10 cellular contexts compared by ENCODE assay signal in the genomic region with DNA sequence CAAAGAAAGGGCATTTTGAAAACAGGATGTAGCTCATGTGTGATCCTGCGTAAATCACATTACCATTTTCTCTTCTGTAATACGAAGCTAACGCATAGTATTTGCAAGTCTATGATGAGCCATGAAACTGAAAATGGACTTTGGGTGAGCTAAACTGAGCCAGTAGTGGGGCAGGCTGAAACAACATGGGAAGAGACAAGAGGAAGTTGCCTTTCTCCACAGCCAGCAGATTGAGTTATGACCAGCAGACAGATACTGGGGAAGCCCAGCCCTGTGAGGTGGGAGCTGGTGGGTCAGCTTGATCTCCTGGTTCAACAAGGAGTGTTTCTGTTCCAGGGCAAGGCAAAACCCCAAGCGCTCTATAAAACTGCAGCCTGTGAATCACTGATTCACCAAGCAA. TPM values are rescaled to one million over a fixed set of nuclear protein-coding genes. Genes with fewer than 3 reads are reported as not detected.
DNase-seq lines count a peak whose midpoint lies in the region; ATAC-seq and TF ChIP-seq lines count a peak whose summit lies in the region.
"Had no signal": no experiment of that assay in that cellular context is flagged by ENCODE, and none has a peak within 500 bp of the region (broad histone marks: within the 10 kb centered on the region; RNA-seq: fewer than 3 reads in every experiment).

No MANE protein-coding gene starts in this region.

- H3K27ac ChIP-seq in gastroesophageal sphincter (peak overlapping the region in 3 of 4 donors; percentile 71 to 81 (median 77)), hepatocyte (no peak overlapping the region)

- H2AFZ ChIP-seq in hepatocyte, result no peak overlapping the region

- H3K4me2 ChIP-seq in hepatocyte, result no peak overlapping the region

- H4K20me1 ChIP-seq in hepatocyte (ENCODE audit: insufficient read depth, poor library complexity, severe bottlenecking), result no peaks in the 10 kb centered on the region

- no peaks in the 10 kb centered on the region for H3K9me2 ChIP-seq in hepatocyte (replicated peaks; ENCODE audit: insufficient read depth)

- WGBS in gastroesophageal sphincter (ENCODE audit: low coverage in 1 of 2), 2 donors, result 78 to 80% methylated on average over 1 to 4 of the region's 4 CpGs
- WGBS in hepatocyte (ENCODE audit: low lambda C conversion rate, missing lambda C conversion rate), result 93% methylated on average over 4 of the region's 4 CpGs

- H3K4me3 ChIP-seq in gastroesophageal sphincter, result no peak overlapping the region
- H3K4me3 ChIP-seq in hepatocyte, result no peak overlapping the region

- H3K4me3 Mint-ChIP-seq in CD14-positive monocyte (peak overlapping the region; percentile 20 to 44), glutamatergic neuron (ENCODE audit: unreplicated experiment) (no peak overlapping the region), Calu3 (ENCODE audit: low read depth, unreplicated experiment) (no peak overlapping the region)

- peaks cover 0 to 5% (median 2%) of the 10 kb centered on the region in 3 donors for H3K27me3 Mint-ChIP-seq in CD14-positive monocyte (ENCODE audit: low read depth in 3 of 3)
- H3K27me3 Mint-ChIP-seq in glutamatergic neuron (ENCODE audit: unreplicated experiment), result no peaks in the 10 kb centered on the region
- H3K27me3 Mint-ChIP-seq in Calu3 (ENCODE audit: unreplicated experiment), result peaks cover 8% of the 10 kb centered on the region

- CTCF ChIA-PET in Calu3 (lab: Charles Lee), result no interaction called here

- H3K9me3 Mint-ChIP-seq in CD14-positive monocyte (no peaks in the 10 kb centered on the region), glutamatergic neuron (ENCODE audit: unreplicated experiment) (no peaks in the 10 kb centered on the region), Calu3 (ENCODE audit: low read depth, unreplicated experiment) (no peaks in the 10 kb centered on the region)
- H3K9me3 Mint-ChIP-seq: CD8-positive, alpha-beta memory T cell had no signal

- H3K27ac Mint-ChIP-seq in CD14-positive monocyte (peak overlapping the region; percentile 87 to 99 (median 99)), glutamatergic neuron (ENCODE audit: unreplicated experiment) (no peak overlapping the region), Calu3 (ENCODE audit: unreplicated experiment) (no peak overlapping the region)

- H3K4me1 Mint-ChIP-seq in CD14-positive monocyte, result peaks cover 97% of the 10 kb centered on the region
- peaks cover 23% of the 10 kb centered on the region for H3K4me1 Mint-ChIP-seq in glutamatergic neuron (ENCODE audit: low read depth, unreplicated experiment)
- H3K4me1 Mint-ChIP-seq in Calu3 (ENCODE audit: low read depth, unreplicated experiment), result peaks cover 25% of the 10 kb centered on the region

- no peaks in the 10 kb centered on the region for H3K27me3 ChIP-seq in gastroesophageal sphincter
- H3K27me3 ChIP-seq in hepatocyte, result no peaks in the 10 kb centered on the region

- DNase-seq in CD14-positive monocyte (ENCODE audit: low spot score) (peak; percentile 69), GM20000 (ENCODE audit: low spot score) (peak; percentile 55), glutamatergic neuron (no peak), hepatocyte (ENCODE audit: low spot score) (no peak), Calu3 (no peak)
- DNase-seq: CD8-positive, alpha-beta memory T cell; stimulated activated CD4-positive, alpha-beta T cell treated with anti-CD3 and anti-CD28 coated beads, Interleukin-4, amount 100 ng/mL, for 4 hours had no signal

- H3K9me3 ChIP-seq in gastroesophageal sphincter, result no peaks in the 10 kb centered on the region
- no peaks in the 10 kb centered on the region for H3K9me3 ChIP-seq in hepatocyte (ENCODE audit: low read depth)

- BruUV-seq in Calu3 (replicated peaks; lab: Mats Ljungman, UMichigan), result no TSS peak

- no peak for TF ChIP-seq EP300 in gastroesophageal sphincter (IDR thresholded peaks at IDR 0.05)

- H3K36me3 Mint-ChIP-seq in CD14-positive monocyte (peaks cover 63 to 75% of the 10 kb centered on the region in 2 donors), glutamatergic neuron (ENCODE audit: unreplicated experiment) (no peaks in the 10 kb centered on the region), Calu3 (ENCODE audit: insufficient read depth, unreplicated experiment) (no peaks in the 10 kb centered on the region)

- TF ChIP-seq CTCF in CD14-positive monocyte (IDR thresholded peaks at IDR 0.05) (no peak), GM20000 (IDR thresholded peaks at IDR 0.05; ENCODE audit: extremely low read depth, missing control alignments) (no peak), gastroesophageal sphincter (IDR thresholded peaks at IDR 0.05) (no peak), glutamatergic neuron (IDR thresholded peaks at IDR 0.05; ENCODE audit: partially characterized antibody, unreplicated experiment) (no peak), hepatocyte (IDR thresholded peaks at IDR 0.05; ENCODE audit: poor library complexity) (no peak), Calu3 (IDR thresholded peaks at IDR 0.05; ENCODE audit: unreplicated experiment) (no peak)

- no peak for TF ChIP-seq POLR2A in gastroesophageal sphincter (IDR thresholded peaks at IDR 0.05)

- H3K36me3 ChIP-seq in gastroesophageal sphincter, result no peaks in the 10 kb centered on the region
- no peaks in the 10 kb centered on the region for H3K36me3 ChIP-seq in hepatocyte (replicated peaks; ENCODE audit: insufficient read depth, low read depth)

- ATAC-seq in HG03520 (IDR thresholded peaks at IDR 0.05; ENCODE audit: unreplicated experiment) (peak; percentile 42), gastroesophageal sphincter (no peak), SK-N-SH treated with all-trans-retinoic acid at 6 μM for 48 hours (no peak)

- peaks cover 18 to 97% (median 36%) of the 10 kb centered on the region in 3 donors for H3K4me1 ChIP-seq in gastroesophageal sphincter
- H3K4me1 ChIP-seq in hepatocyte (ENCODE audit: insufficient read depth), result peaks cover 28% of the 10 kb centered on the region

- no peaks in the 10 kb centered on the region for H3K79me2 ChIP-seq in hepatocyte

- intact Hi-C loops in CD14-positive monocyte (cut with micrococcal nuclease), result no loop called here
- intact Hi-C loops in Calu3 (cut with micrococcal nuclease; ENCODE audit: unreplicated experiment), result no loop called here

TF ChIP-seq in SK-N-SH treated with all-trans-retinoic acid at 6 μM for 48 hours, 23 proteins besides CTCF, POLR2A, EP300 and RAD21:
- TF ChIP-seq ZNF565 (CRISPR knock-in tag; conservative IDR thresholded peaks at IDR 0.05; ENCODE audit: low read depth), result no peak
- TF ChIP-seq ARNTL (CRISPR knock-in tag; IDR thresholded peaks at IDR 0.05; ENCODE audit: borderline replicate concordance, low read depth), result no peak
- no peak for TF ChIP-seq TCF4 (CRISPR knock-in tag; IDR thresholded peaks at IDR 0.05; ENCODE audit: borderline replicate concordance)
- TF ChIP-seq, protein P1, sequence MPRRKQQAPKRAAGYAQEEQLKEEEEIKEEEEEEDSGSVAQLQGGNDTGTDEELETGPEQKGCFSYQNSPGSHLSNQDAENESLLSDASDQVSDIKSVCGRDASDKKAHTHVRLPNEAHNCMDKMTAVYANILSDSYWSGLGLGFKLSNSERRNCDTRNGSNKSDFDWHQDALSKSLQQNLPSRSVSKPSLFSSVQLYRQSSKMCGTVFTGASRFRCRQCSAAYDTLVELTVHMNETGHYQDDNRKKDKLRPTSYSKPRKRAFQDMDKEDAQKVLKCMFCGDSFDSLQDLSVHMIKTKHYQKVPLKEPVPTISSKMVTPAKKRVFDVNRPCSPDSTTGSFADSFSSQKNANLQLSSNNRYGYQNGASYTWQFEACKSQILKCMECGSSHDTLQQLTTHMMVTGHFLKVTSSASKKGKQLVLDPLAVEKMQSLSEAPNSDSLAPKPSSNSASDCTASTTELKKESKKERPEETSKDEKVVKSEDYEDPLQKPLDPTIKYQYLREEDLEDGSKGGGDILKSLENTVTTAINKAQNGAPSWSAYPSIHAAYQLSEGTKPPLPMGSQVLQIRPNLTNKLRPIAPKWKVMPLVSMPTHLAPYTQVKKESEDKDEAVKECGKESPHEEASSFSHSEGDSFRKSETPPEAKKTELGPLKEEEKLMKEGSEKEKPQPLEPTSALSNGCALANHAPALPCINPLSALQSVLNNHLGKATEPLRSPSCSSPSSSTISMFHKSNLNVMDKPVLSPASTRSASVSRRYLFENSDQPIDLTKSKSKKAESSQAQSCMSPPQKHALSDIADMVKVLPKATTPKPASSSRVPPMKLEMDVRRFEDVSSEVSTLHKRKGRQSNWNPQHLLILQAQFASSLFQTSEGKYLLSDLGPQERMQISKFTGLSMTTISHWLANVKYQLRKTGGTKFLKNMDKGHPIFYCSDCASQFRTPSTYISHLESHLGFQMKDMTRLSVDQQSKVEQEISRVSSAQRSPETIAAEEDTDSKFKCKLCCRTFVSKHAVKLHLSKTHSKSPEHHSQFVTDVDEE (CRISPR knock-in tag; IDR thresholded peaks at IDR 0.05), result no peak
- no peak for TF ChIP-seq TOX (CRISPR knock-in tag; IDR thresholded peaks at IDR 0.05; ENCODE audit: borderline replicate concordance)
- TF ChIP-seq OSR1 (CRISPR knock-in tag; IDR thresholded peaks at IDR 0.05), result no peak
- TF ChIP-seq ZNF8 (CRISPR knock-in tag; IDR thresholded peaks at IDR 0.05), result no peak
- no peak for TF ChIP-seq ESRRG (CRISPR knock-in tag; IDR thresholded peaks at IDR 0.05)
- no peak for TF ChIP-seq ZNF70 (CRISPR knock-in tag; IDR thresholded peaks at IDR 0.05)
- TF ChIP-seq CSDC2 (CRISPR knock-in tag; IDR thresholded peaks at IDR 0.05), result no peak
- TF ChIP-seq ZC3H10 (CRISPR knock-in tag; IDR thresholded peaks at IDR 0.05), result no peak
- TF ChIP-seq RARB (CRISPR knock-in tag; IDR thresholded peaks at IDR 0.05), result no peak
- no peak for TF ChIP-seq PPARA (CRISPR knock-in tag; IDR thresholded peaks at IDR 0.05; ENCODE audit: borderline replicate concordance)
- no peak for TF ChIP-seq ZFP3 (CRISPR knock-in tag; IDR thresholded peaks at IDR 0.05)
- TF ChIP-seq BACH2 (CRISPR knock-in tag; IDR thresholded peaks at IDR 0.05; ENCODE audit: borderline replicate concordance), result no peak

RNA-seq across cellular contexts. Expression of a gene that starts 11.8 kb away (rescaled TPM):
- 100 to 1,000 TPM in 1 of 2 donors, 10 to 100 TPM in 1; 72.4 to 101 TPM for polyA plus RNA-seq in CD14-positive monocyte
- 10 to 100 TPM in 3 of 4 donors, 1 to 10 TPM in 1; 9.3 to 20.7 (median 13.4) TPM for total RNA-seq in gastroesophageal sphincter
- 19.3 TPM for total RNA-seq in glutamatergic neuron (ENCODE audit: unreplicated experiment)
- total RNA-seq in hepatocyte, result 1.5 and 1.8 TPM in 2 replicates
- polyA plus RNA-seq in hepatocyte, result 1.4 and 3.6 TPM in 2 replicates
- 0.19 and 0.22 TPM in 2 replicates for total RNA-seq in Calu3 (2022)

Comparison
In these comparisons a context has a peak if more than half of its experiments do, and no peak if none do; other contexts are left out.
1. DNase-seq: peak in CD14-positive monocyte (single experiment) and GM20000 (single experiment); none in glutamatergic neuron (single experiment), hepatocyte (single experiment) and Calu3 (single experiment).
2. H3K27ac Mint-ChIP-seq: peak in CD14-positive monocyte (7 of 7); none in glutamatergic neuron (single experiment) and Calu3 (single experiment).
3. H3K4me3 Mint-ChIP-seq: peak in CD14-positive monocyte (2 of 2); none in glutamatergic neuron (single experiment) and Calu3 (single experiment).